In genomic region chr14:72528059-72528950, GRCh38 we compare ENCODE assay signal across 18 cellular contexts.
DNase-seq lines count a peak whose midpoint lies in the region; ATAC-seq and TF ChIP-seq lines count a peak whose summit lies in the region.
"Had no signal": no experiment of that assay in that cellular context is flagged by ENCODE, and none has a peak within 500 bp of the region (broad histone marks: within the 10 kb centered on the region; RNA-seq: fewer than 3 reads in every experiment).

No MANE protein-coding gene starts in this region.

- POLR2A ChIA-PET in activated CD4-positive, alpha-beta memory T cell treated with anti-CD3 and anti-CD28 coated beads, Interleukin-2, amount 10 ng/mL, durations not matched to agents 7 days and 5 days (lab: Charles Lee) = interaction anchor here (1.0 to 1.3 kb wide), 3 partner anchors 9 to 365 kb away, joined by 3 to 12 read pairs (median 4); partner anchors contain the start of gene DPF3
- POLR2A ChIA-PET in activated CD4-positive, alpha-beta memory T cell treated with anti-CD3 and anti-CD28 coated beads for 36 hours (lab: Charles Lee) = no interaction called here

- no peak overlapping the region for H3K4me3 Mint-ChIP-seq in activated CD4-positive, alpha-beta memory T cell treated with anti-CD3 and anti-CD28 coated beads, Interleukin-2, amount 10 ng/mL, durations not matched to agents 7 days and 5 days
- no peak overlapping the region for H3K4me3 Mint-ChIP-seq in activated CD4-positive, alpha-beta memory T cell treated with anti-CD3 and anti-CD28 coated beads for 36 hours
- no peak overlapping the region for H3K4me3 Mint-ChIP-seq in nephron progenitor cell
- H3K4me3 Mint-ChIP-seq: stimulated activated naive B cell treated with anti-CD40 and anti-IgM and Interleukin-4, amounts not matched to agents 10 μg/mL and 1 μg/mL and 100 μg/mL, for 72 hours had no signal

- ATAC-seq in Right ventricle myocardium inferior (no peak), lower lobe of right lung (no peak)
- ATAC-seq: activated CD4-positive, CD25-positive, alpha-beta regulatory T cell treated with anti-CD3 and anti-CD28 coated beads, Interleukin-2, amount 50 U/mL, for 24 hours had no signal

- CTCF ChIA-PET in activated CD4-positive, alpha-beta memory T cell treated with anti-CD3 and anti-CD28 coated beads, Interleukin-2, amount 10 ng/mL, durations not matched to agents 7 days and 5 days (lab: Charles Lee) = interaction anchor here (1.3 to 2.7 kb wide), 3 partner anchors 10 to 376 kb away, joined by 3 to 18 read pairs (median 5); no protein-coding TSS in a partner anchor
- CTCF ChIA-PET in activated CD4-positive, alpha-beta memory T cell treated with anti-CD3 and anti-CD28 coated beads for 36 hours (lab: Charles Lee) = interaction anchor here (1.0 to 2.0 kb wide), 3 partner anchors 9 to 15 kb away, joined by 3 to 7 read pairs (median 3); no protein-coding TSS in a partner anchor

- H3K27ac Mint-ChIP-seq in activated CD4-positive, alpha-beta memory T cell treated with anti-CD3 and anti-CD28 coated beads, Interleukin-2, amount 10 ng/mL, durations not matched to agents 7 days and 5 days = peak overlapping the region; percentile 4
- H3K27ac Mint-ChIP-seq in activated CD4-positive, alpha-beta memory T cell treated with anti-CD3 and anti-CD28 coated beads for 36 hours = no peak overlapping the region
- peak overlapping the region; percentile 15 for H3K27ac Mint-ChIP-seq in nephron progenitor cell
- H3K27ac Mint-ChIP-seq: stimulated activated naive B cell treated with anti-CD40 and anti-IgM and Interleukin-4, amounts not matched to agents 10 μg/mL and 1 μg/mL and 100 μg/mL, for 72 hours had no signal

- DNase-seq in activated CD4-positive, alpha-beta memory T cell treated with anti-CD3 and anti-CD28 coated beads, Interleukin-2, amount 10 ng/mL, durations not matched to agents 7 days and 5 days = no peak
- DNase-seq in activated CD4-positive, alpha-beta memory T cell treated with anti-CD3 and anti-CD28 coated beads for 36 hours = no peak
- DNase-seq in M059J (ENCODE audit: low read depth) (peak; percentile 65), brain microvascular endothelial cell (peak; percentile 40), nephron progenitor cell (no peak), Right ventricle myocardium inferior (ENCODE audit: missing footprints) (no peak), SKM-1 treated with dmso at 0.1 percent for 144 hours (lab: John Stamatoyannopoulos, UW; ENCODE audit: unreplicated experiment) (no peak), lower lobe of right lung (no peak)
- DNase-seq: cerebellar nuclear complex; heart left ventricle; kidney; NCI-H1105; OCI-M1; small intestine; stimulated activated naive B cell treated with anti-CD40 and anti-IgM and Interleukin-4, amounts not matched to agents 10 μg/mL and 1 μg/mL and 100 μg/mL, for 72 hours; transverse colon had no signal

- H3K4me3 ChIP-seq in brain microvascular endothelial cell (ENCODE audit: low read depth, low read length) (no peak overlapping the region), lower lobe of right lung (no peak overlapping the region)
- H3K4me3 ChIP-seq: heart left ventricle, transverse colon had no signal

- H3K36me3 ChIP-seq in brain microvascular endothelial cell (replicated peaks) (no peaks in the 10 kb centered on the region), lower lobe of right lung (no peaks in the 10 kb centered on the region)
- H3K36me3 ChIP-seq: transverse colon had no signal

- intact Hi-C loops in activated CD4-positive, alpha-beta memory T cell treated with anti-CD3 and anti-CD28 coated beads for 36 hours (cut with micrococcal nuclease) = no loop called here
- intact Hi-C loops in Right ventricle myocardium inferior (cut with DNase I) (no loop called here), lower lobe of right lung (cut with DNase I) (no loop called here)

- H3K4me1 ChIP-seq in lower lobe of right lung = peaks cover 21% of the 10 kb centered on the region
- H3K4me1 ChIP-seq: transverse colon had no signal

- no peaks in the 10 kb centered on the region for H3K27me3 ChIP-seq in brain microvascular endothelial cell (replicated peaks)
- H3K27me3 ChIP-seq in lower lobe of right lung (ENCODE audit: low read depth) = no peaks in the 10 kb centered on the region
- H3K27me3 ChIP-seq: heart left ventricle, transverse colon had no signal

- no peak for TF ChIP-seq CTCF in brain microvascular endothelial cell (IDR thresholded peaks at IDR 0.05; ENCODE audit: low read depth, low read length, missing control alignments)
- TF ChIP-seq CTCF in nephron progenitor cell (IDR thresholded peaks at IDR 0.05) = no peak
- TF ChIP-seq CTCF in lower lobe of right lung (IDR thresholded peaks at IDR 0.05) = no peak

- H3K9me3 ChIP-seq in lower lobe of right lung = peaks cover 5% of the 10 kb centered on the region

- peaks cover 10% of the 10 kb centered on the region for H3K27me3 Mint-ChIP-seq in activated CD4-positive, alpha-beta memory T cell treated with anti-CD3 and anti-CD28 coated beads, Interleukin-2, amount 10 ng/mL, durations not matched to agents 7 days and 5 days
- H3K27me3 Mint-ChIP-seq in activated CD4-positive, alpha-beta memory T cell treated with anti-CD3 and anti-CD28 coated beads for 36 hours = no peaks in the 10 kb centered on the region
- H3K27me3 Mint-ChIP-seq in nephron progenitor cell (ENCODE audit: low read depth, poor library complexity) = peaks cover 7% of the 10 kb centered on the region
- H3K27me3 Mint-ChIP-seq: stimulated activated naive B cell treated with anti-CD40 and anti-IgM and Interleukin-4, amounts not matched to agents 10 μg/mL and 1 μg/mL and 100 μg/mL, for 72 hours had no signal

- in situ Hi-C loops in brain microvascular endothelial cell (cut with HindIII; ENCODE audit: low pct_ligation_motif_present, low sequenced_read_pairs) = no loop called here

- peaks cover 81% of the 10 kb centered on the region for H3K4me1 Mint-ChIP-seq in activated CD4-positive, alpha-beta memory T cell treated with anti-CD3 and anti-CD28 coated beads, Interleukin-2, amount 10 ng/mL, durations not matched to agents 7 days and 5 days
- H3K4me1 Mint-ChIP-seq in activated CD4-positive, alpha-beta memory T cell treated with anti-CD3 and anti-CD28 coated beads for 36 hours (ENCODE audit: low read depth) = peaks cover 32% of the 10 kb centered on the region
- peaks cover 16% of the 10 kb centered on the region for H3K4me1 Mint-ChIP-seq in nephron progenitor cell

- H3K36me3 Mint-ChIP-seq in activated CD4-positive, alpha-beta memory T cell treated with anti-CD3 and anti-CD28 coated beads, Interleukin-2, amount 10 ng/mL, durations not matched to agents 7 days and 5 days (ENCODE audit: low read depth) = peaks cover 60% of the 10 kb centered on the region
- H3K36me3 Mint-ChIP-seq in activated CD4-positive, alpha-beta memory T cell treated with anti-CD3 and anti-CD28 coated beads for 36 hours = no peaks in the 10 kb centered on the region
- H3K36me3 Mint-ChIP-seq in nephron progenitor cell (ENCODE audit: low read depth) = peaks cover 10% of the 10 kb centered on the region

- peaks cover 13% of the 10 kb centered on the region for H3K9me3 Mint-ChIP-seq in activated CD4-positive, alpha-beta memory T cell treated with anti-CD3 and anti-CD28 coated beads, Interleukin-2, amount 10 ng/mL, durations not matched to agents 7 days and 5 days
- peaks cover 8% of the 10 kb centered on the region for H3K9me3 Mint-ChIP-seq in activated CD4-positive, alpha-beta memory T cell treated with anti-CD3 and anti-CD28 coated beads for 36 hours
- H3K9me3 Mint-ChIP-seq in nephron progenitor cell = peaks cover 17% of the 10 kb centered on the region

- no peak overlapping the region for H3K27ac ChIP-seq in brain microvascular endothelial cell
- no peak overlapping the region for H3K27ac ChIP-seq in lower lobe of right lung
- H3K27ac ChIP-seq: heart left ventricle, parathyroid adenoma, transverse colon had no signal

Comparison
In these comparisons a context has a peak if more than half of its experiments do, and no peak if none do; other contexts are left out.
1. DNase-seq: peak in M059J (single experiment) and brain microvascular endothelial cell (single experiment); none in activated CD4-positive, alpha-beta memory T cell treated with anti-CD3 and anti-CD28 coated beads, Interleukin-2, amount 10 ng/mL, durations not matched to agents 7 days and 5 days (single experiment), activated CD4-positive, alpha-beta memory T cell treated with anti-CD3 and anti-CD28 coated beads for 36 hours (single experiment), nephron progenitor cell (single experiment), Right ventricle myocardium inferior (single experiment), SKM-1 treated with dmso at 0.1 percent for 144 hours (single experiment) and lower lobe of right lung (single experiment).